ENCODE assay signal across 1 cellular context in the genomic region with DNA sequence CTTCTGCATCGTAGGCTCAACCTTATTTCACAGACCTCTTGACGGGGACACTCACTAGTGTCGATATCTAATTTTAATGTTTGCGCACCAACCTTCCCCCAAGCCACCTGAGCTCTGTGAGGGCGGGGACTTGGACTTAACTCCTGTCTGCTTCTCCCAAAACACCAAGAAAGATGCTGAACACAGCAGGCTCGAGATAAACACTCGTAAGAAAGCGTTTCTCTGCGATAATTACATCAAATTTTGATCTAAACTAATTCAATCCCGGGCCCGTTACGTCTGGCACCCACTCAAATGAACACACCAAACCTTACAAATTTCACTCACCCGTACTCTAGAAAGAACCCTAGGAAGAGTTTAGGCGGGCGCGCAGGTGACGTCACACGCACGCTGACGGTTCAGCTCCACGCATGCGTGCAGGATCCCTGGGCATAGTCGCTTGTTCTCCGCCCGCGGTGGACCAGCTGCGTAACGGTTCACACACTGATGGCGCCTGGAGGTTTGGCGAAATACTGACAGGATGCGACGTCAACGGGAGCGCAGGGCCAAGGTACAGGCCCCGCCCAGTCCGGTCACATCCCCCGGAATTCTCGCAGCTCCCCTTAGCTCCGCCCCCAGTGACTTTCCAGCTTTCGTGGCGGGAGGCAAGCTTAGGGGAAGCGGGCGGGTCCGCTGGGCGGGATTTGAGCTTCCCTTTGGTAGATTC.
TF ChIP-seq lines count a peak whose summit lies in the region.

A gene with protein sequence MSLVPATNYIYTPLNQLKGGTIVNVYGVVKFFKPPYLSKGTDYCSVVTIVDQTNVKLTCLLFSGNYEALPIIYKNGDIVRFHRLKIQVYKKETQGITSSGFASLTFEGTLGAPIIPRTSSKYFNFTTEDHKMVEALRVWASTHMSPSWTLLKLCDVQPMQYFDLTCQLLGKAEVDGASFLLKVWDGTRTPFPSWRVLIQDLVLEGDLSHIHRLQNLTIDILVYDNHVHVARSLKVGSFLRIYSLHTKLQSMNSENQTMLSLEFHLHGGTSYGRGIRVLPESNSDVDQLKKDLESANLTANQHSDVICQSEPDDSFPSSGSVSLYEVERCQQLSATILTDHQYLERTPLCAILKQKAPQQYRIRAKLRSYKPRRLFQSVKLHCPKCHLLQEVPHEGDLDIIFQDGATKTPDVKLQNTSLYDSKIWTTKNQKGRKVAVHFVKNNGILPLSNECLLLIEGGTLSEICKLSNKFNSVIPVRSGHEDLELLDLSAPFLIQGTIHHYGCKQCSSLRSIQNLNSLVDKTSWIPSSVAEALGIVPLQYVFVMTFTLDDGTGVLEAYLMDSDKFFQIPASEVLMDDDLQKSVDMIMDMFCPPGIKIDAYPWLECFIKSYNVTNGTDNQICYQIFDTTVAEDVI (minus strand): TSS at position 359 of the 706 bp plus-strand sequence. CDS start 32,652 bp downstream, outside the sequence.

TF ChIP-seq in WTC11, 78 proteins besides CTCF, POLR2A, EP300 and RAD21 (continued from another document):
- TF ChIP-seq, protein P1, sequence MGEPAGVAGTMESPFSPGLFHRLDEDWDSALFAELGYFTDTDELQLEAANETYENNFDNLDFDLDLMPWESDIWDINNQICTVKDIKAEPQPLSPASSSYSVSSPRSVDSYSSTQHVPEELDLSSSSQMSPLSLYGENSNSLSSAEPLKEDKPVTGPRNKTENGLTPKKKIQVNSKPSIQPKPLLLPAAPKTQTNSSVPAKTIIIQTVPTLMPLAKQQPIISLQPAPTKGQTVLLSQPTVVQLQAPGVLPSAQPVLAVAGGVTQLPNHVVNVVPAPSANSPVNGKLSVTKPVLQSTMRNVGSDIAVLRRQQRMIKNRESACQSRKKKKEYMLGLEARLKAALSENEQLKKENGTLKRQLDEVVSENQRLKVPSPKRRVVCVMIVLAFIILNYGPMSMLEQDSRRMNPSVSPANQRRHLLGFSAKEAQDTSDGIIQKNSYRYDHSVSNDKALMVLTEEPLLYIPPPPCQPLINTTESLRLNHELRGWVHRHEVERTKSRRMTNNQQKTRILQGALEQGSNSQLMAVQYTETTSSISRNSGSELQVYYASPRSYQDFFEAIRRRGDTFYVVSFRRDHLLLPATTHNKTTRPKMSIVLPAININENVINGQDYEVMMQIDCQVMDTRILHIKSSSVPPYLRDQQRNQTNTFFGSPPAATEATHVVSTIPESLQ (CRISPR knock-in tag; IDR thresholded peaks at IDR 0.05): no peak
- TF ChIP-seq, protein P2, sequence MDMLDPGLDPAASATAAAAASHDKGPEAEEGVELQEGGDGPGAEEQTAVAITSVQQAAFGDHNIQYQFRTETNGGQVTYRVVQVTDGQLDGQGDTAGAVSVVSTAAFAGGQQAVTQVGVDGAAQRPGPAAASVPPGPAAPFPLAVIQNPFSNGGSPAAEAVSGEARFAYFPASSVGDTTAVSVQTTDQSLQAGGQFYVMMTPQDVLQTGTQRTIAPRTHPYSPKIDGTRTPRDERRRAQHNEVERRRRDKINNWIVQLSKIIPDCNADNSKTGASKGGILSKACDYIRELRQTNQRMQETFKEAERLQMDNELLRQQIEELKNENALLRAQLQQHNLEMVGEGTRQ (CRISPR knock-in tag; IDR thresholded peaks at IDR 0.05): no peak
- TF ChIP-seq, protein P3, sequence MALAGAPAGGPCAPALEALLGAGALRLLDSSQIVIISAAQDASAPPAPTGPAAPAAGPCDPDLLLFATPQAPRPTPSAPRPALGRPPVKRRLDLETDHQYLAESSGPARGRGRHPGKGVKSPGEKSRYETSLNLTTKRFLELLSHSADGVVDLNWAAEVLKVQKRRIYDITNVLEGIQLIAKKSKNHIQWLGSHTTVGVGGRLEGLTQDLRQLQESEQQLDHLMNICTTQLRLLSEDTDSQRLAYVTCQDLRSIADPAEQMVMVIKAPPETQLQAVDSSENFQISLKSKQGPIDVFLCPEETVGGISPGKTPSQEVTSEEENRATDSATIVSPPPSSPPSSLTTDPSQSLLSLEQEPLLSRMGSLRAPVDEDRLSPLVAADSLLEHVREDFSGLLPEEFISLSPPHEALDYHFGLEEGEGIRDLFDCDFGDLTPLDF (CRISPR knock-in tag; IDR thresholded peaks at IDR 0.05): no peak
- no peak for TF ChIP-seq ZBTB21 (CRISPR knock-in tag; IDR thresholded peaks at IDR 0.05; ENCODE audit: borderline replicate concordance)
- TF ChIP-seq ZNF317 (CRISPR knock-in tag; IDR thresholded peaks at IDR 0.05; ENCODE audit: borderline replicate concordance, low read depth): no peak
- no peak for TF ChIP-seq SMAD4 (CRISPR knock-in tag; IDR thresholded peaks at IDR 0.05)
- TF ChIP-seq, protein P4, sequence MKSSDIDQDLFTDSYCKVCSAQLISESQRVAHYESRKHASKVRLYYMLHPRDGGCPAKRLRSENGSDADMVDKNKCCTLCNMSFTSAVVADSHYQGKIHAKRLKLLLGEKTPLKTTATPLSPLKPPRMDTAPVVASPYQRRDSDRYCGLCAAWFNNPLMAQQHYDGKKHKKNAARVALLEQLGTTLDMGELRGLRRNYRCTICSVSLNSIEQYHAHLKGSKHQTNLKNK (CRISPR knock-in tag; IDR thresholded peaks at IDR 0.05): no peak
- peak; percentile 93 for TF ChIP-seq MYBL2 (CRISPR knock-in tag; IDR thresholded peaks at IDR 0.05)
- peak; percentile 97 for TF ChIP-seq CREM (CRISPR knock-in tag; IDR thresholded peaks at IDR 0.05)
- no peak for TF ChIP-seq SMAD3 (CRISPR knock-in tag; IDR thresholded peaks at IDR 0.05; ENCODE audit: borderline replicate concordance)
- no peak for TF ChIP-seq NR2C2 (CRISPR knock-in tag; IDR thresholded peaks at IDR 0.05)
- TF ChIP-seq, protein P5, sequence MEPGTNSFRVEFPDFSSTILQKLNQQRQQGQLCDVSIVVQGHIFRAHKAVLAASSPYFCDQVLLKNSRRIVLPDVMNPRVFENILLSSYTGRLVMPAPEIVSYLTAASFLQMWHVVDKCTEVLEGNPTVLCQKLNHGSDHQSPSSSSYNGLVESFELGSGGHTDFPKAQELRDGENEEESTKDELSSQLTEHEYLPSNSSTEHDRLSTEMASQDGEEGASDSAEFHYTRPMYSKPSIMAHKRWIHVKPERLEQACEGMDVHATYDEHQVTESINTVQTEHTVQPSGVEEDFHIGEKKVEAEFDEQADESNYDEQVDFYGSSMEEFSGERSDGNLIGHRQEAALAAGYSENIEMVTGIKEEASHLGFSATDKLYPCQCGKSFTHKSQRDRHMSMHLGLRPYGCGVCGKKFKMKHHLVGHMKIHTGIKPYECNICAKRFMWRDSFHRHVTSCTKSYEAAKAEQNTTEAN (CRISPR knock-in tag; IDR thresholded peaks at IDR 0.05): no peak
- TF ChIP-seq, protein P6, sequence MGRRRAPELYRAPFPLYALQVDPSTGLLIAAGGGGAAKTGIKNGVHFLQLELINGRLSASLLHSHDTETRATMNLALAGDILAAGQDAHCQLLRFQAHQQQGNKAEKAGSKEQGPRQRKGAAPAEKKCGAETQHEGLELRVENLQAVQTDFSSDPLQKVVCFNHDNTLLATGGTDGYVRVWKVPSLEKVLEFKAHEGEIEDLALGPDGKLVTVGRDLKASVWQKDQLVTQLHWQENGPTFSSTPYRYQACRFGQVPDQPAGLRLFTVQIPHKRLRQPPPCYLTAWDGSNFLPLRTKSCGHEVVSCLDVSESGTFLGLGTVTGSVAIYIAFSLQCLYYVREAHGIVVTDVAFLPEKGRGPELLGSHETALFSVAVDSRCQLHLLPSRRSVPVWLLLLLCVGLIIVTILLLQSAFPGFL (CRISPR knock-in tag; IDR thresholded peaks at IDR 0.05; ENCODE audit: borderline replicate concordance): no peak
- 0 out of 2 replicates have a peak, but pooled peaks have one; percentile 33 for TF ChIP-seq GABPB1 (CRISPR knock-in tag; IDR thresholded peaks at IDR 0.05)
- TF ChIP-seq ELF4 (CRISPR knock-in tag; IDR thresholded peaks at IDR 0.05; ENCODE audit: low read depth): no peak
- no peak for TF ChIP-seq JAZF1 (CRISPR knock-in tag; IDR thresholded peaks at IDR 0.05)
- peak; percentile 92 for TF ChIP-seq SP1 (CRISPR knock-in tag; conservative IDR thresholded peaks at IDR 0.05)
- TF ChIP-seq, protein P7, sequence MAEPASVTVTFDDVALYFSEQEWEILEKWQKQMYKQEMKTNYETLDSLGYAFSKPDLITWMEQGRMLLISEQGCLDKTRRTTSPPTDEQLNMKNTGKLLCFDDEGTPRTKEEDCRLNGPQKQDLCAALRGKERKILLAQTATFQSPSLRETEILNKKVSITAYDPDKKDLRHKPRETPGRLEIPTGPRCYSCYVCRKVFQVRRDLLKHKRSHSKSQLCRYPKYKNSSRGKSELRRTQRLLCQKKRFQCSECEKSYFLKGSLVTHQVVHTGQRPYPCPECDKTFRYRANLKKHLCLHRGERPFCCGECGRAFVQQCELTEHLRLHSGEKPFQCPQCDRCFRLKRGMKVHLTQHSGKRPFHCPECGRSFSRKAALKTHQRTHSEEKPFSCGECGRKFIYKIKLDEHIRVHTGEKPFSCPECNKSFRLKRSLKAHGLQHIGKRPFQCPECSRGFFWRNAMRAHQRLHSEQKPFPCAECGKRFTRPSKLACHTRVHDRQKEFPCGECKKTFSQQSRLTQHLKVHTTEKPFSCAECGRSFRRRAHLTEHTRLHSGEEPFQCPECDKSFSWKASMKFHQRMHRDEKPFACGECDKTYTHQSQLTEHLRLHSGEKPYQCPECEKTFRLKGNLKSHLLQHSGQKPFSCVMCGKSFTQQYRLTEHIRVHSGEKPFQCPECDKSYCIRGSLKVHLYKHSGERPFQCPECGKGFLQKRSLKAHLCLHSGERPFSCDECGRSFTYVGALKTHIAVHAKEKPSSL (CRISPR knock-in tag; conservative IDR thresholded peaks at IDR 0.05): no peak
- TF ChIP-seq, protein P8, sequence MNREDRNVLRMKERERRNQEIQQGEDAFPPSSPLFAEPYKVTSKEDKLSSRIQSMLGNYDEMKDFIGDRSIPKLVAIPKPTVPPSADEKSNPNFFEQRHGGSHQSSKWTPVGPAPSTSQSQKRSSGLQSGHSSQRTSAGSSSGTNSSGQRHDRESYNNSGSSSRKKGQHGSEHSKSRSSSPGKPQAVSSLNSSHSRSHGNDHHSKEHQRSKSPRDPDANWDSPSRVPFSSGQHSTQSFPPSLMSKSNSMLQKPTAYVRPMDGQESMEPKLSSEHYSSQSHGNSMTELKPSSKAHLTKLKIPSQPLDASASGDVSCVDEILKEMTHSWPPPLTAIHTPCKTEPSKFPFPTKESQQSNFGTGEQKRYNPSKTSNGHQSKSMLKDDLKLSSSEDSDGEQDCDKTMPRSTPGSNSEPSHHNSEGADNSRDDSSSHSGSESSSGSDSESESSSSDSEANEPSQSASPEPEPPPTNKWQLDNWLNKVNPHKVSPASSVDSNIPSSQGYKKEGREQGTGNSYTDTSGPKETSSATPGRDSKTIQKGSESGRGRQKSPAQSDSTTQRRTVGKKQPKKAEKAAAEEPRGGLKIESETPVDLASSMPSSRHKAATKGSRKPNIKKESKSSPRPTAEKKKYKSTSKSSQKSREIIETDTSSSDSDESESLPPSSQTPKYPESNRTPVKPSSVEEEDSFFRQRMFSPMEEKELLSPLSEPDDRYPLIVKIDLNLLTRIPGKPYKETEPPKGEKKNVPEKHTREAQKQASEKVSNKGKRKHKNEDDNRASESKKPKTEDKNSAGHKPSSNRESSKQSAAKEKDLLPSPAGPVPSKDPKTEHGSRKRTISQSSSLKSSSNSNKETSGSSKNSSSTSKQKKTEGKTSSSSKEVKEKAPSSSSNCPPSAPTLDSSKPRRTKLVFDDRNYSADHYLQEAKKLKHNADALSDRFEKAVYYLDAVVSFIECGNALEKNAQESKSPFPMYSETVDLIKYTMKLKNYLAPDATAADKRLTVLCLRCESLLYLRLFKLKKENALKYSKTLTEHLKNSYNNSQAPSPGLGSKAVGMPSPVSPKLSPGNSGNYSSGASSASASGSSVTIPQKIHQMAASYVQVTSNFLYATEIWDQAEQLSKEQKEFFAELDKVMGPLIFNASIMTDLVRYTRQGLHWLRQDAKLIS (CRISPR knock-in tag; IDR thresholded peaks at IDR 0.05; ENCODE audit: borderline replicate concordance): no peak
- TF ChIP-seq FOXJ3 (CRISPR knock-in tag; IDR thresholded peaks at IDR 0.05; ENCODE audit: borderline replicate concordance): no peak
- no peak for TF ChIP-seq ZNF232 (CRISPR knock-in tag; IDR thresholded peaks at IDR 0.05)
- TF ChIP-seq JUN (CRISPR knock-in tag; IDR thresholded peaks at IDR 0.05): no peak
- no peak for TF ChIP-seq CBFB (CRISPR knock-in tag; IDR thresholded peaks at IDR 0.05; ENCODE audit: low read depth)
- TF ChIP-seq HMGA2 (CRISPR knock-in tag; IDR thresholded peaks at IDR 0.05): no peak
- TF ChIP-seq GRHL2 (CRISPR knock-in tag; IDR thresholded peaks at IDR 0.05; ENCODE audit: insufficient replicate concordance, severe bottlenecking): no peak
- TF ChIP-seq, protein P9, sequence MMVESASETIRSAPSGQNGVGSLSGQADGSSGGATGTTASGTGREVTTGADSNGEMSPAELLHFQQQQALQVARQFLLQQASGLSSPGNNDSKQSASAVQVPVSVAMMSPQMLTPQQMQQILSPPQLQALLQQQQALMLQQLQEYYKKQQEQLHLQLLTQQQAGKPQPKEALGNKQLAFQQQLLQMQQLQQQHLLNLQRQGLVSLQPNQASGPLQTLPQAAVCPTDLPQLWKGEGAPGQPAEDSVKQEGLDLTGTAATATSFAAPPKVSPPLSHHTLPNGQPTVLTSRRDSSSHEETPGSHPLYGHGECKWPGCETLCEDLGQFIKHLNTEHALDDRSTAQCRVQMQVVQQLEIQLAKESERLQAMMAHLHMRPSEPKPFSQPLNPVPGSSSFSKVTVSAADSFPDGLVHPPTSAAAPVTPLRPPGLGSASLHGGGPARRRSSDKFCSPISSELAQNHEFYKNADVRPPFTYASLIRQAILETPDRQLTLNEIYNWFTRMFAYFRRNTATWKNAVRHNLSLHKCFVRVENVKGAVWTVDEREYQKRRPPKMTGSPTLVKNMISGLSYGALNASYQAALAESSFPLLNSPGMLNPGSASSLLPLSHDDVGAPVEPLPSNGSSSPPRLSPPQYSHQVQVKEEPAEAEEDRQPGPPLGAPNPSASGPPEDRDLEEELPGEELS (CRISPR knock-in tag; IDR thresholded peaks at IDR 0.05): 0 out of 2 replicates have a peak, but pooled peaks have one; percentile 25
